ENCODE assay signal across 30 cellular contexts in genomic region chr1:18058522-18058921, GRCh38. TPM values are rescaled to one million over a fixed set of nuclear protein-coding genes. Genes with fewer than 3 reads are reported as not detected.
"Had no signal": no experiment of that assay in that cellular context is flagged by ENCODE, and none has a peak within 500 bp of the region (broad histone marks: within the 10 kb centered on the region; RNA-seq: fewer than 3 reads in every experiment).

No MANE protein-coding gene starts in this region.

- H3K4me1 ChIP-seq: body of pancreas, colonic mucosa, heart left ventricle, left lung, lower lobe of right lung, right lobe of liver, testis, transverse colon had no signal

- H3K27ac Mint-ChIP-seq: activated naive CD8-positive, alpha-beta T cell; endodermal cell; natural killer cell had no signal

- ATAC-seq: body of pancreas; esophagus mucosa; left lung; lower lobe of right lung; natural killer cell; stimulated activated naive CD8-positive, alpha-beta T cell treated with anti-CD3 and anti-CD28 coated beads, Interleukin-15, Interleukin-2, amounts not matched to agents 100 U/mL and 50 U/mL, for 24 hours had no signal

- H3K4me3 Mint-ChIP-seq: activated naive CD8-positive, alpha-beta T cell; endodermal cell; natural killer cell had no signal

- H3K4me3 ChIP-seq: body of pancreas, cardiac muscle cell, colonic mucosa, heart left ventricle, left lung, lower lobe of right lung, right lobe of liver, testis, transverse colon had no signal

- H3K4me1 Mint-ChIP-seq: natural killer cell had no signal

- H3K36me3 ChIP-seq: cardiac muscle cell, colonic mucosa, heart left ventricle, left lung, lower lobe of right lung, neutrophil, right lobe of liver, transverse colon had no signal

- H3K9me3 Mint-ChIP-seq: endodermal cell had no signal

- H3K27ac ChIP-seq: body of pancreas, cardiac muscle cell, colonic mucosa, heart left ventricle, left lung, lower lobe of right lung, neutrophil, right lobe of liver, testis, transverse colon had no signal

- H3K27me3 ChIP-seq: body of pancreas, colonic mucosa, neutrophil, right lobe of liver, testis had no signal

- DNase-seq: activated CD4-positive, alpha-beta T cell treated with anti-CD3 and anti-CD28 coated beads for 4 hours; activated CD4-positive, alpha-beta T cell treated with anti-CD3 and anti-CD28 coated beads, Interleukin-2, amount 50 U/mL, for 4 hours; activated CD4-positive, CD25-positive, alpha-beta regulatory T cell; activated effector memory CD4-positive, alpha-beta T cell treated with Interleukin-2 at 50 U/mL for 16 hours; activated naive CD4-positive, alpha-beta T cell treated with Interleukin-2 at 50 U/mL for 16 hours; aorta; body of pancreas; cerebellar nuclear complex; colonic mucosa; endodermal cell; foreskin fibroblast; heart left ventricle; hypothalamus; left lung; lower lobe of right lung; mesenchymal stem cell; natural killer cell; right lobe of liver; stimulated activated CD4-positive, alpha-beta T cell treated with anti-CD3 and anti-CD28 coated beads, Interleukin-2, amount 100 ng/mL, for 48 hours; stimulated activated naive CD8-positive, alpha-beta T cell treated with anti-CD3 and anti-CD28 coated beads, Interleukin-15, Interleukin-2, amounts not matched to agents 100 U/mL and 50 U/mL, for 24 hours; T-helper 2 cell; testis; transverse colon had no signal

- H3K9me3 ChIP-seq: body of pancreas, colonic mucosa, heart left ventricle, lower lobe of right lung, right lobe of liver, testis, transverse colon had no signal

- H3K36me3 Mint-ChIP-seq: activated naive CD8-positive, alpha-beta T cell; natural killer cell had no signal

RNA-seq across cellular contexts. Expression of gene IGSF21, which starts 49.1 kb away (rescaled TPM):
- total RNA-seq: dermis microvascular lymphatic vessel endothelial cell, esophagus mucosa, natural killer cell, osteocyte, skeletal muscle tissue had no signal
- polyA plus RNA-seq: cardiac muscle cell had no signal
